In the genomic region with DNA sequence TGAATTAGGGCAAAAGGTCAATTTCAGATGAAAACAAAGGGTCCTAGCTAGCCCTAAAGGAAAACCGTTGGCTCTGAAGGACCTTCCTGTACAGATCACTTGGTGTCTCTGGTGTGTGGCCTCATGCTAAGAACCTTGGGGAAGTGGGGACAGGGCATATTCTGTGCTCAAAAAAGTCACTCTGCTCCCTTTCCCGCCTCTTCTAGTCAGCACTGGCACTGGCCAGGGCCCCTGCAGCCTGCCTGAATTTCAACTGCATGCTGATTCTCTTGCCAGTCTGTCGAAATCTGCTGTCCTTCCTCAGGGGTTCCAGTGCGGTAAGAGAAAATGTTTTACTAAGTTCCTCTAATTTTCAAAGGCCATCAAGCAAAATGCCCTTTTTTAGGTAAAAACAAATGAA, we compare ENCODE assay signal across 1 cellular context.
TF ChIP-seq lines count a peak whose summit lies in the region.

No MANE protein-coding gene starts in this region.

TF ChIP-seq in endothelial cell of umbilical vein, 7 proteins besides CTCF, POLR2A, EP300 and RAD21 (continued from another document):
- TF ChIP-seq, protein P1, sequence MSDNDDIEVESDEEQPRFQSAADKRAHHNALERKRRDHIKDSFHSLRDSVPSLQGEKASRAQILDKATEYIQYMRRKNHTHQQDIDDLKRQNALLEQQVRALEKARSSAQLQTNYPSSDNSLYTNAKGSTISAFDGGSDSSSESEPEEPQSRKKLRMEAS (IDR thresholded peaks at IDR 0.05; ENCODE audit: insufficient read depth, insufficient read length), result no peak
- no peak for TF ChIP-seq EZH2 (IDR thresholded peaks at IDR 0.05; ENCODE audit: borderline replicate concordance, low read depth, low read length, severe bottlenecking)
- TF ChIP-seq GATA2 (IDR thresholded peaks at IDR 0.05; ENCODE audit: insufficient read depth, insufficient read length, low read depth, low read length), result no peak
- no peak for TF ChIP-seq JUN (IDR thresholded peaks at IDR 0.05; ENCODE audit: borderline replicate concordance, insufficient read depth, insufficient read length, low read depth)
- TF ChIP-seq POLR2AphosphoS5 (IDR thresholded peaks at IDR 0.05; ENCODE audit: insufficient read depth, low read depth, low read length), result no peak
